8 cellular contexts compared by ENCODE assay signal in the genomic region with DNA sequence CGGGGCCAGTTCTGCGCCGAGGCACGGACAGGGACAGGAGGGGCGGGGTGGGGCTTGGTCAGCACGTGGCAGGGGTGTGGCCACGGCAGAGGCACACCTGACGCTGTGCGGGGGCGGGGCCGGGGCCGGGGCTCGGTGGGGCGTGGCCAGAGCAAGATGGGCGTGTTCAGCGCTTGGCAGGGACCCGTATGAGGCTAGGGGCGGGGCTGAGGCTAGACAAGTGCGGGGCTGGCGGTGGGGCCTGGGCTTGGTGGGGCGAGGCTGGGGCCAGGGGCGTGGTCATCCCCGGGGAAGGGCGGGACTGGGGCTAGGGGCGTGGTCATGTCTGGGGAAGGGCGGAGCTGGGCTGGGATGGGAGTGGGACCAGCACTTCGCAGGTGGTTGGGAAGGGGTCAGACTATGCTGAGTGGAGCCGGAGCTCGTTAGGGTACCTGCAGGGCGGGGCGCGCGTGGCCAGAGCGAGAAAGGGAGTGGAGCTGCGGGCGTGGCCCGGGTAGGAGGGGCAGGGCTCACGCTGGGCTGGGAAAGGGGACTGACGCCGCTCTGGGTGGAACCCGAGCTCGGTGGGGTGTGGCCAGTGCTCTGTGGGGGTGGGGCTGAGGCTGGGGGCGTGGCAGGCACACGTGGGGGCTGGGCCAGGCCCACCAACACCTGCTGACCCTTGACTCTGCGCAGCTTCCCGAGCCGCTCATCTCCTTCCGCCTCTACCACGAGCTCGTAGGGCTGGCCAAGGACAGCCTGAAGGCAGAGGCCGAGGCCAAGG. TPM values are rescaled to one million over a fixed set of nuclear protein-coding genes. Genes with fewer than 3 reads are reported as not detected.
DNase-seq lines count a peak whose midpoint lies in the region; ATAC-seq, FAIRE-seq and TF ChIP-seq lines count a peak whose summit lies in the region.

No MANE protein-coding gene starts in this region.

- peaks cover 33% of the 10 kb centered on the region for H3K4me1 ChIP-seq in body of pancreas
- peaks cover 9% of the 10 kb centered on the region for H3K4me1 ChIP-seq in HepG2 (ENCODE audit: insufficient read depth, low read length)

- H3K79me2 ChIP-seq in HepG2 (ENCODE audit: insufficient read depth, low read length) = no peaks in the 10 kb centered on the region

- TF ChIP-seq CTCF in body of pancreas (IDR thresholded peaks at IDR 0.05) (no peak), HepG2 (CRISPR knock-in tag; IDR thresholded peaks at IDR 0.05) (no peak)

- H3K27ac Mint-ChIP-seq in stimulated activated effector memory CD8-positive, alpha-beta T cell treated with anti-CD3 and anti-CD28 coated beads, Interleukin-12 subunit alpha, Interleukin-12 subunit beta, amount 100 ng/mL, for 72 hours = peak overlapping the region; percentile 74

- peaks cover 32% of the 10 kb centered on the region for H3K4me1 Mint-ChIP-seq in stimulated activated effector memory CD8-positive, alpha-beta T cell treated with anti-CD3 and anti-CD28 coated beads, Interleukin-12 subunit alpha, Interleukin-12 subunit beta, amount 100 ng/mL, for 72 hours

- H3K36me3 ChIP-seq in body of pancreas (replicated peaks in 1 of 2; ENCODE audit: insufficient read depth in 1 of 2, low read depth in 2 of 2) (no peaks in the 10 kb centered on the region), HepG2 (replicated peaks in 1 of 2; ENCODE audit: control insufficient read depth in 1 of 2, insufficient read depth in 2 of 2, low read length in 2 of 2) (peaks cover 0 to 7% of the 10 kb centered on the region in 2 experiments; a peak in 3 of 5 replicates)

- no peaks in the 10 kb centered on the region for H3K27me3 ChIP-seq in body of pancreas
- no peaks in the 10 kb centered on the region for H3K27me3 ChIP-seq in HepG2 (ENCODE audit: control insufficient read depth in 1 of 2, insufficient read depth in 2 of 2, low read length in 2 of 2)

- peaks cover 100% of the 10 kb centered on the region for H3K36me3 Mint-ChIP-seq in stimulated activated effector memory CD8-positive, alpha-beta T cell treated with anti-CD3 and anti-CD28 coated beads, Interleukin-12 subunit alpha, Interleukin-12 subunit beta, amount 100 ng/mL, for 72 hours

- no TSS peak for BruUV-seq in HepG2 (replicated peaks; lab: Mats Ljungman, UMichigan)

- DNase-seq in DMS53 (lab: John Stamatoyannopoulos, UW) (peak; percentile 97), NCI-H1417 treated with DMSO at 0.1 percent for 48 hours (lab: John Stamatoyannopoulos, UW) (peak; percentile 93), T-helper 22 cell (ENCODE audit: low read depth) (peak; percentile 79), body of pancreas (peak; percentile 90 to 98 (median 95)), HepG2 (ENCODE audit: low spot score) (no peak), head of caudate nucleus (no peak), G401 (ENCODE audit: low spot score) (no peak)
- peak in 1 of 2 donors; percentile 83 for DNase-seq in stimulated activated effector memory CD8-positive, alpha-beta T cell treated with anti-CD3 and anti-CD28 coated beads, Interleukin-12 subunit alpha, Interleukin-12 subunit beta, amount 100 ng/mL, for 72 hours (ENCODE audit: low spot score in 2 of 2)

- intact Hi-C loops in body of pancreas (cut with DNase I) = no loop called here
- intact Hi-C loops in HepG2 (cut with micrococcal nuclease; ENCODE audit: unreplicated experiment) = no loop called here
- intact Hi-C loops in head of caudate nucleus (cut with DNase I) = no loop called here

- no peak overlapping the region for H3K4me3 Mint-ChIP-seq in stimulated activated effector memory CD8-positive, alpha-beta T cell treated with anti-CD3 and anti-CD28 coated beads, Interleukin-12 subunit alpha, Interleukin-12 subunit beta, amount 100 ng/mL, for 72 hours

- TF ChIP-seq EP300 in HepG2 (IDR thresholded peaks at IDR 0.05; ENCODE audit: low read depth in 2 of 2, low read length in 2 of 2) (no peak), HepG2 (CRISPR knock-in tag; IDR thresholded peaks at IDR 0.05; ENCODE audit: borderline replicate concordance) (no peak)

- H3K27ac ChIP-seq in body of pancreas (peak overlapping the region in 2 of 4 donors; percentile 12 to 47), HepG2 (ENCODE audit: extremely low read length, insufficient read depth, low read length) (no peak overlapping the region)

- H3K9me3 ChIP-seq in body of pancreas = no peaks in the 10 kb centered on the region
- no peaks in the 10 kb centered on the region for H3K9me3 ChIP-seq in HepG2 (ENCODE audit: low read length)

- ATAC-seq in body of pancreas (peak; percentile 80), HepG2 (peak; percentile 27)
- ATAC-seq in stimulated activated effector memory CD8-positive, alpha-beta T cell treated with anti-CD3 and anti-CD28 coated beads, Interleukin-12 subunit alpha, Interleukin-12 subunit beta, amount 100 ng/mL, for 72 hours = peak; percentile 72

- TF ChIP-seq RAD21 in HepG2 (CRISPR knock-in tag; IDR thresholded peaks at IDR 0.05) = no peak

- H3K4me2 ChIP-seq in HepG2 (ENCODE audit: low read depth, low read length) = no peak overlapping the region

- WGBS in body of pancreas, 2 donors = 4 to 18% methylated on average over 5 to 50 of the region's 51 CpGs
- WGBS in HepG2 (ENCODE audit: low lambda C conversion rate) = 90% methylated on average over 43 of the region's 51 CpGs

- in situ Hi-C loops in HepG2 (cut with HindIII; ENCODE audit: extremely low pct_ligation_motif_present, low pct_unique_long_range_greater_than_20kb) (no loop called here), G401 (cut with HindIII; ENCODE audit: low sequenced_read_pairs) (no loop called here)

- H3K9ac ChIP-seq in HepG2 (ENCODE audit: insufficient read depth, low read depth, low read length) = no peak overlapping the region

- H4K20me1 ChIP-seq in HepG2 (ENCODE audit: insufficient read depth, low read length) = no peaks in the 10 kb centered on the region

- FAIRE-seq in HepG2 (lab: Jason Lieb, UNC) = no peak

- CTCF ChIA-PET in HepG2 (lab: Yijun Ruan, JAX; ENCODE audit: low intra/inter-chr PET ratio, low total read pairs) = no interaction called here

- H3K4me3 ChIP-seq in body of pancreas (peak overlapping the region in 1 of 2 donors; percentile 37), HepG2 (replicated peaks in 1 of 3; ENCODE audit: insufficient read depth in 1 of 3, low read depth in 2 of 3, low read length in 3 of 3) (no peak overlapping the region)

- H2AFZ ChIP-seq in HepG2 (ENCODE audit: low read length) = no peak overlapping the region

- H3K9me3 Mint-ChIP-seq in stimulated activated effector memory CD8-positive, alpha-beta T cell treated with anti-CD3 and anti-CD28 coated beads, Interleukin-12 subunit alpha, Interleukin-12 subunit beta, amount 100 ng/mL, for 72 hours = no peaks in the 10 kb centered on the region

- TF ChIP-seq POLR2A in body of pancreas (IDR thresholded peaks at IDR 0.05) (peak in 1 of 3 donors; percentile 38), HepG2 (IDR thresholded peaks at IDR 0.05; ENCODE audit: insufficient read depth in 1 of 2, low read depth in 2 of 2, low read length in 2 of 2) (no peak)

- POLR2A ChIA-PET in HepG2 (lab: Yijun Ruan, JAX) = interaction anchor here (0.9 kb wide), 1 partner anchor 12 kb away, joined by 4 read pairs; no protein-coding TSS in a partner anchor

RNA-seq across cellular contexts. Expression of a gene that starts 12.8 kb away (rescaled TPM):
- total RNA-seq in body of pancreas = 10 to 100 TPM; 24.9 to 78.1 TPM
- total RNA-seq in HepG2 (2016; rRNA removed; fragmentation: Illumina TruSeq; extraction: Trizol) = 140 TPM in 2 replicates
- total RNA-seq in HepG2 (2016; cell fraction: cytosol; rRNA removed; fragmentation: Illumina TruSeq; extraction: Trizol; ENCODE audit: low read depth) = 43.4 and 44.8 TPM in 2 replicates
- total RNA-seq in HepG2 (2016; cell fraction: insoluble cytoplasmic fraction; rRNA removed; fragmentation: Illumina TruSeq; extraction: Trizol) = 135 and 141 TPM in 2 replicates
- 89.0 and 92.5 TPM in 2 replicates for total RNA-seq in HepG2 (2016; cell fraction: membrane; rRNA removed; fragmentation: Illumina TruSeq; extraction: Trizol)
- total RNA-seq in HepG2 (2016; cell fraction: nucleus; rRNA removed; fragmentation: Illumina TruSeq; extraction: Trizol) = 54.0 and 55.3 TPM in 2 replicates
- polyA plus RNA-seq in HepG2 (2011; rRNA removed) = 272 and 305 TPM in 2 replicates
- 222 and 337 TPM in 2 replicates for polyA plus RNA-seq in HepG2 (2011; cell fraction: cytosol; rRNA removed)
- 150 and 188 TPM in 2 replicates for polyA plus RNA-seq in HepG2 (2011; cell fraction: nucleus; rRNA removed)
- polyA plus RNA-seq in HepG2 (2012) = 201 and 222 TPM in 2 replicates
- polyA plus RNA-seq in HepG2 (2016; cell fraction: cytosol; fragmentation: Illumina TruSeq; extraction: Trizol; ENCODE audit: low read depth) = 94.9 and 102 TPM in 2 replicates
- polyA plus RNA-seq in HepG2 (2016; cell fraction: insoluble cytoplasmic fraction; fragmentation: Illumina TruSeq; extraction: Trizol; ENCODE audit: low read depth) = 246 and 282 TPM in 2 replicates
- 145 and 159 TPM in 2 replicates for polyA plus RNA-seq in HepG2 (2016; cell fraction: membrane; fragmentation: Illumina TruSeq; extraction: Trizol; ENCODE audit: low read depth)
- polyA plus RNA-seq in HepG2 (2016; cell fraction: nucleus; fragmentation: Illumina TruSeq; extraction: Trizol; ENCODE audit: insufficient read depth, low read depth) = 179 TPM in 2 replicates
- polyA minus RNA-seq in HepG2 (2011; rRNA and poly(A)+ RNA removed; ENCODE audit: low replicate concordance) = 343 and 389 TPM in 2 replicates
- polyA minus RNA-seq in HepG2 (2011; cell fraction: cytosol; rRNA and poly(A)+ RNA removed) = 104 and 129 TPM in 2 replicates
- 39.5 and 42.0 TPM in 2 replicates for polyA minus RNA-seq in HepG2 (2011; cell fraction: nucleus; rRNA and poly(A)+ RNA removed)
- total RNA-seq in G401 (2014; rRNA removed; shearing (Covaris generic)) = 326 and 355 TPM in 2 replicates

RNA-seq across cellular contexts. Expression of a gene that starts 15.4 kb away (rescaled TPM):
- total RNA-seq in body of pancreas = 10 to 100 TPM; 13.2 to 23.4 TPM
- total RNA-seq in HepG2 (2016; rRNA removed; fragmentation: Illumina TruSeq; extraction: Trizol) = 0.48 and 0.84 TPM in 2 replicates
- total RNA-seq in HepG2 (2016; cell fraction: cytosol; rRNA removed; fragmentation: Illumina TruSeq; extraction: Trizol; ENCODE audit: low read depth) = 0.35 and 0.51 TPM in 2 replicates
- 0.16 and 0.50 TPM in 2 replicates for total RNA-seq in HepG2 (2016; cell fraction: insoluble cytoplasmic fraction; rRNA removed; fragmentation: Illumina TruSeq; extraction: Trizol)
- 0.38 and 0.40 TPM in 2 replicates for total RNA-seq in HepG2 (2016; cell fraction: membrane; rRNA removed; fragmentation: Illumina TruSeq; extraction: Trizol)
- 0.28 and 0.63 TPM in 2 replicates for total RNA-seq in HepG2 (2016; cell fraction: nucleus; rRNA removed; fragmentation: Illumina TruSeq; extraction: Trizol)
- polyA plus RNA-seq in HepG2 (2011; rRNA removed) = 32.0 and 40.3 TPM in 2 replicates
- 17.7 and 31.9 TPM in 2 replicates for polyA plus RNA-seq in HepG2 (2011; cell fraction: cytosol; rRNA removed)
- polyA plus RNA-seq in HepG2 (2011; cell fraction: nucleus; rRNA removed) = 222 and 325 TPM in 2 replicates
- 21.8 and 23.4 TPM in 2 replicates for polyA plus RNA-seq in HepG2 (2012)
- polyA plus RNA-seq in HepG2 (2016; cell fraction: cytosol; fragmentation: Illumina TruSeq; extraction: Trizol; ENCODE audit: low read depth) = not detected in 2 replicates
- polyA plus RNA-seq in HepG2 (2016; cell fraction: insoluble cytoplasmic fraction; fragmentation: Illumina TruSeq; extraction: Trizol; ENCODE audit: low read depth) = 0.41 and 0.69 TPM in 2 replicates
- polyA plus RNA-seq in HepG2 (2016; cell fraction: membrane; fragmentation: Illumina TruSeq; extraction: Trizol; ENCODE audit: low read depth) = not detected in 2 replicates
- polyA plus RNA-seq in HepG2 (2016; cell fraction: nucleus; fragmentation: Illumina TruSeq; extraction: Trizol; ENCODE audit: insufficient read depth, low read depth) = 1.5 TPM in 2 replicates
- 18.3 and 37.9 TPM in 2 replicates for polyA minus RNA-seq in HepG2 (2011; rRNA and poly(A)+ RNA removed; ENCODE audit: low replicate concordance)
- polyA minus RNA-seq in HepG2 (2011; cell fraction: cytosol; rRNA and poly(A)+ RNA removed) = 19.3 and 20.1 TPM in 2 replicates
- polyA minus RNA-seq in HepG2 (2011; cell fraction: nucleus; rRNA and poly(A)+ RNA removed) = 25.0 and 29.0 TPM in 2 replicates
- 126 and 134 TPM in 2 replicates for total RNA-seq in G401 (2014; rRNA removed; shearing (Covaris generic))

RNA-seq across cellular contexts. Expression of a gene that starts 21.4 kb away (rescaled TPM):
- total RNA-seq in body of pancreas = 100 to 1,000 TPM; 152 to 157 TPM
- total RNA-seq in HepG2 (2016; rRNA removed; fragmentation: Illumina TruSeq; extraction: Trizol) = 426 and 535 TPM in 2 replicates
- total RNA-seq in HepG2 (2016; cell fraction: cytosol; rRNA removed; fragmentation: Illumina TruSeq; extraction: Trizol; ENCODE audit: low read depth) = 2,785 and 3,522 TPM in 2 replicates
- total RNA-seq in HepG2 (2016; cell fraction: insoluble cytoplasmic fraction; rRNA removed; fragmentation: Illumina TruSeq; extraction: Trizol) = 340 and 561 TPM in 2 replicates
- 1,902 and 2,313 TPM in 2 replicates for total RNA-seq in HepG2 (2016; cell fraction: membrane; rRNA removed; fragmentation: Illumina TruSeq; extraction: Trizol)
- 168 and 177 TPM in 2 replicates for total RNA-seq in HepG2 (2016; cell fraction: nucleus; rRNA removed; fragmentation: Illumina TruSeq; extraction: Trizol)
- polyA plus RNA-seq in HepG2 (2011; rRNA removed) = 613 and 728 TPM in 2 replicates
- 837 and 1,257 TPM in 2 replicates for polyA plus RNA-seq in HepG2 (2011; cell fraction: cytosol; rRNA removed)
- 557 and 562 TPM in 2 replicates for polyA plus RNA-seq in HepG2 (2011; cell fraction: nucleus; rRNA removed)
- polyA plus RNA-seq in HepG2 (2012) = 539 and 705 TPM in 2 replicates
- 3,701 and 4,930 TPM in 2 replicates for polyA plus RNA-seq in HepG2 (2016; cell fraction: cytosol; fragmentation: Illumina TruSeq; extraction: Trizol; ENCODE audit: low read depth)
- 454 and 583 TPM in 2 replicates for polyA plus RNA-seq in HepG2 (2016; cell fraction: insoluble cytoplasmic fraction; fragmentation: Illumina TruSeq; extraction: Trizol; ENCODE audit: low read depth)
- polyA plus RNA-seq in HepG2 (2016; cell fraction: membrane; fragmentation: Illumina TruSeq; extraction: Trizol; ENCODE audit: low read depth) = 2,313 and 2,706 TPM in 2 replicates
- 387 and 420 TPM in 2 replicates for polyA plus RNA-seq in HepG2 (2016; cell fraction: nucleus; fragmentation: Illumina TruSeq; extraction: Trizol; ENCODE audit: insufficient read depth, low read depth)
- 195 and 435 TPM in 2 replicates for polyA minus RNA-seq in HepG2 (2011; rRNA and poly(A)+ RNA removed; ENCODE audit: low replicate concordance)
- polyA minus RNA-seq in HepG2 (2011; cell fraction: cytosol; rRNA and poly(A)+ RNA removed) = 211 and 241 TPM in 2 replicates
- 51.6 and 73.4 TPM in 2 replicates for polyA minus RNA-seq in HepG2 (2011; cell fraction: nucleus; rRNA and poly(A)+ RNA removed)
- total RNA-seq in G401 (2014; rRNA removed; shearing (Covaris generic)) = 593 and 784 TPM in 2 replicates

RNA-seq across cellular contexts. Expression of a gene that starts 42.4 kb away (rescaled TPM):
- total RNA-seq in body of pancreas (10 to 100 TPM; 33.7 to 87.3 TPM), HepG2 (2016; rRNA removed; fragmentation: Illumina TruSeq; extraction: Trizol) (1.3 and 4.4 TPM in 2 replicates)
- total RNA-seq in HepG2 (2016; cell fraction: cytosol; rRNA removed; fragmentation: Illumina TruSeq; extraction: Trizol; ENCODE audit: low read depth) = 3.4 and 3.5 TPM in 2 replicates
- total RNA-seq in HepG2 (2016; cell fraction: insoluble cytoplasmic fraction; rRNA removed; fragmentation: Illumina TruSeq; extraction: Trizol) = 2.5 and 6.4 TPM in 2 replicates
- total RNA-seq in HepG2 (2016; cell fraction: membrane; rRNA removed; fragmentation: Illumina TruSeq; extraction: Trizol) = 1.7 and 2.0 TPM in 2 replicates
- 7.8 and 9.7 TPM in 2 replicates for total RNA-seq in HepG2 (2016; cell fraction: nucleus; rRNA removed; fragmentation: Illumina TruSeq; extraction: Trizol)
- polyA plus RNA-seq in HepG2 (2011; rRNA removed) = 32.4 and 41.2 TPM in 2 replicates
- polyA plus RNA-seq in HepG2 (2011; cell fraction: cytosol; rRNA removed) = 27.7 and 35.9 TPM in 2 replicates
- 316 and 410 TPM in 2 replicates for polyA plus RNA-seq in HepG2 (2011; cell fraction: nucleus; rRNA removed)
- 29.1 and 29.7 TPM in 2 replicates for polyA plus RNA-seq in HepG2 (2012)
- polyA plus RNA-seq in HepG2 (2016; cell fraction: cytosol; fragmentation: Illumina TruSeq; extraction: Trizol; ENCODE audit: low read depth) = 0.23 and 0.72 TPM in 2 replicates
- polyA plus RNA-seq in HepG2 (2016; cell fraction: insoluble cytoplasmic fraction; fragmentation: Illumina TruSeq; extraction: Trizol; ENCODE audit: low read depth) = 1.6 and 2.2 TPM in 2 replicates
- 0.54 and 0.71 TPM in 2 replicates for polyA plus RNA-seq in HepG2 (2016; cell fraction: membrane; fragmentation: Illumina TruSeq; extraction: Trizol; ENCODE audit: low read depth)
- polyA plus RNA-seq in HepG2 (2016; cell fraction: nucleus; fragmentation: Illumina TruSeq; extraction: Trizol; ENCODE audit: insufficient read depth, low read depth) = 25.9 and 28.7 TPM in 2 replicates
- 20.1 and 68.5 TPM in 2 replicates for polyA minus RNA-seq in HepG2 (2011; rRNA and poly(A)+ RNA removed; ENCODE audit: low replicate concordance)
- 20.8 and 23.1 TPM in 2 replicates for polyA minus RNA-seq in HepG2 (2011; cell fraction: cytosol; rRNA and poly(A)+ RNA removed)
- polyA minus RNA-seq in HepG2 (2011; cell fraction: nucleus; rRNA and poly(A)+ RNA removed) = 41.6 and 44.5 TPM in 2 replicates
- total RNA-seq in G401 (2014; rRNA removed; shearing (Covaris generic)) = 6.2 and 13.9 TPM in 2 replicates

RNA-seq across cellular contexts. Expression of a gene that starts 55.9 kb away (rescaled TPM):
- total RNA-seq in body of pancreas = 10 to 100 TPM; 30.7 to 42.5 TPM
- 70.0 and 84.5 TPM in 2 replicates for total RNA-seq in HepG2 (2016; rRNA removed; fragmentation: Illumina TruSeq; extraction: Trizol)
- total RNA-seq in HepG2 (2016; cell fraction: cytosol; rRNA removed; fragmentation: Illumina TruSeq; extraction: Trizol; ENCODE audit: low read depth) = 29.8 and 31.9 TPM in 2 replicates
- 66.1 and 74.6 TPM in 2 replicates for total RNA-seq in HepG2 (2016; cell fraction: insoluble cytoplasmic fraction; rRNA removed; fragmentation: Illumina TruSeq; extraction: Trizol)
- 70.9 and 77.3 TPM in 2 replicates for total RNA-seq in HepG2 (2016; cell fraction: membrane; rRNA removed; fragmentation: Illumina TruSeq; extraction: Trizol)
- total RNA-seq in HepG2 (2016; cell fraction: nucleus; rRNA removed; fragmentation: Illumina TruSeq; extraction: Trizol) = 37.1 and 39.3 TPM in 2 replicates
- 58.1 and 63.6 TPM in 2 replicates for polyA plus RNA-seq in HepG2 (2011; rRNA removed)
- polyA plus RNA-seq in HepG2 (2011; cell fraction: cytosol; rRNA removed) = 71.9 and 76.4 TPM in 2 replicates
- polyA plus RNA-seq in HepG2 (2011; cell fraction: nucleus; rRNA removed) = 59.2 and 73.6 TPM in 2 replicates
- polyA plus RNA-seq in HepG2 (2012) = 37.6 and 46.6 TPM in 2 replicates
- 36.8 and 41.0 TPM in 2 replicates for polyA plus RNA-seq in HepG2 (2016; cell fraction: cytosol; fragmentation: Illumina TruSeq; extraction: Trizol; ENCODE audit: low read depth)
- 82.0 and 114 TPM in 2 replicates for polyA plus RNA-seq in HepG2 (2016; cell fraction: insoluble cytoplasmic fraction; fragmentation: Illumina TruSeq; extraction: Trizol; ENCODE audit: low read depth)
- 75.2 and 79.7 TPM in 2 replicates for polyA plus RNA-seq in HepG2 (2016; cell fraction: membrane; fragmentation: Illumina TruSeq; extraction: Trizol; ENCODE audit: low read depth)
- 90.2 and 93.1 TPM in 2 replicates for polyA plus RNA-seq in HepG2 (2016; cell fraction: nucleus; fragmentation: Illumina TruSeq; extraction: Trizol; ENCODE audit: insufficient read depth, low read depth)
- 84.2 and 138 TPM in 2 replicates for polyA minus RNA-seq in HepG2 (2011; rRNA and poly(A)+ RNA removed; ENCODE audit: low replicate concordance)
- 122 and 138 TPM in 2 replicates for polyA minus RNA-seq in HepG2 (2011; cell fraction: cytosol; rRNA and poly(A)+ RNA removed)
- 21.5 and 28.6 TPM in 2 replicates for polyA minus RNA-seq in HepG2 (2011; cell fraction: nucleus; rRNA and poly(A)+ RNA removed)
- 245 and 296 TPM in 2 replicates for total RNA-seq in G401 (2014; rRNA removed; shearing (Covaris generic))

Comparison
In these comparisons a context has a peak if more than half of its experiments do, and no peak if none do; other contexts are left out.
1. DNase-seq: peak in DMS53 (single experiment), NCI-H1417 treated with DMSO at 0.1 percent for 48 hours (single experiment), T-helper 22 cell (single experiment) and body of pancreas (4 of 4); none in HepG2 (single experiment), head of caudate nucleus (0 of 42) and G401 (single experiment).
2. ATAC-seq: peak in every context shown above with its lines; median percentile 80 in body of pancreas; 72 in stimulated activated effector memory CD8-positive, alpha-beta T cell treated with anti-CD3 and anti-CD28 coated beads, Interleukin-12 subunit alpha, Interleukin-12 subunit beta, amount 100 ng/mL, for 72 hours; 27 in HepG2.
3. RNA of a gene that starts 15.4 kb away (total RNA-seq): 126 to 134 TPM in G401 and 13.2 to 23.4 TPM in body of pancreas; 0.16 to 0.84 TPM in HepG2; every median in the first group is over 4 times any median in the second.